In genomic region chr2:126661001-126661400, GRCh38 we compare ENCODE assay signal across 14 cellular contexts. TPM values are rescaled to one million over a fixed set of nuclear protein-coding genes. Genes with fewer than 3 reads are reported as not detected.
DNase-seq lines count a peak whose midpoint lies in the region; ATAC-seq and TF ChIP-seq lines count a peak whose summit lies in the region.
"Had no signal": no experiment of that assay in that cellular context is flagged by ENCODE, and none has a peak within 500 bp of the region (broad histone marks: within the 10 kb centered on the region; RNA-seq: fewer than 3 reads in every experiment).

No MANE protein-coding gene starts in this region.

- no peak for ATAC-seq in activated CD8-positive, alpha-beta T cell treated with anti-CD3 and anti-CD28 coated beads, Interleukin-2, amount 10 ng/mL, durations not matched to agents 7 days and 5 days
- ATAC-seq in thoracic aorta (ENCODE audit: insufficient number of reproducible peaks, low FRiP score, low read depth) (no peak), HG02763 (IDR thresholded peaks at IDR 0.05; ENCODE audit: unreplicated experiment) (no peak)
- ATAC-seq: mucosa of descending colon had no signal

- H3K27ac ChIP-seq in left ventricle myocardium inferior (replicated peaks) (peak overlapping the region; percentile 98), mesenchymal stem cell (ENCODE audit: low read length, poor library complexity, severe bottlenecking) (no peak overlapping the region), thoracic aorta (peak overlapping the region; percentile 29 to 50)
- H3K27ac ChIP-seq: SJCRH30 had no signal

- WGBS in mesenchymal stem cell: 84% methylated on average over 6 of the region's 6 CpGs

- TF ChIP-seq CTCF in left ventricle myocardium inferior (IDR thresholded peaks at IDR 0.05; ENCODE audit: borderline replicate concordance) (no peak), thoracic aorta (IDR thresholded peaks at IDR 0.05) (no peak)

- H3K4me3 ChIP-seq in left ventricle myocardium inferior (no peak overlapping the region), mesenchymal stem cell (ENCODE audit: insufficient read depth in 1 of 2, low read depth in 1 of 2, low read length in 2 of 2) (no peak overlapping the region), thoracic aorta (no peak overlapping the region)
- H3K4me3 ChIP-seq: breast epithelium, mucosa of descending colon, SJCRH30 had no signal

- H3K79me1 ChIP-seq in mesenchymal stem cell (replicated peaks; ENCODE audit: low read length, poor library complexity, severe bottlenecking): peaks cover 15% of the 10 kb centered on the region

- H3K4me1 Mint-ChIP-seq in activated CD8-positive, alpha-beta T cell treated with anti-CD3 and anti-CD28 coated beads, Interleukin-2, amount 10 ng/mL, durations not matched to agents 7 days and 5 days (ENCODE audit: low read depth): peaks cover 80% of the 10 kb centered on the region

- peaks cover 70% of the 10 kb centered on the region for H3K36me3 Mint-ChIP-seq in activated CD8-positive, alpha-beta T cell treated with anti-CD3 and anti-CD28 coated beads, Interleukin-2, amount 10 ng/mL, durations not matched to agents 7 days and 5 days (ENCODE audit: low read depth)

- CTCF ChIA-PET in activated CD8-positive, alpha-beta T cell treated with anti-CD3 and anti-CD28 coated beads, Interleukin-2, amount 10 ng/mL, durations not matched to agents 7 days and 5 days (lab: Charles Lee): interaction anchor here (1.5 to 1.7 kb wide), 2 partner anchors 116 to 133 kb away, joined by 4 to 5 read pairs; no protein-coding TSS in a partner anchor

- no peak overlapping the region for H2BK15ac ChIP-seq in mesenchymal stem cell (ENCODE audit: low read depth, poor library complexity, severe bottlenecking)

- H3K9me3 ChIP-seq in left ventricle myocardium inferior (replicated peaks) (no peaks in the 10 kb centered on the region), mesenchymal stem cell (ENCODE audit: control insufficient read depth, low read length) (no peaks in the 10 kb centered on the region), thoracic aorta (no peaks in the 10 kb centered on the region)
- H3K9me3 ChIP-seq: breast epithelium, mucosa of descending colon, SJCRH30 had no signal

- peak overlapping the region; percentile 95 for H3K27ac Mint-ChIP-seq in activated CD8-positive, alpha-beta T cell treated with anti-CD3 and anti-CD28 coated beads, Interleukin-2, amount 10 ng/mL, durations not matched to agents 7 days and 5 days

- no peak overlapping the region for H3K4me2 ChIP-seq in mesenchymal stem cell (ENCODE audit: low read length, poor library complexity, severe bottlenecking)

- no peak overlapping the region for H2BK5ac ChIP-seq in mesenchymal stem cell (ENCODE audit: low read depth, low read length, poor library complexity, severe bottlenecking)

- peak overlapping the region; percentile 85 to 96 for H2BK12ac ChIP-seq in mesenchymal stem cell (ENCODE audit: low read length in 2 of 2)

- no peak for DNase-seq in left ventricle myocardium inferior
- DNase-seq in cardiac septum (ENCODE audit: low spot score): no peak
- DNase-seq in activated CD8-positive, alpha-beta T cell treated with anti-CD3 and anti-CD28 coated beads, Interleukin-2, amount 10 ng/mL, durations not matched to agents 7 days and 5 days: no peak
- DNase-seq in mesenchymal stem cell: no peak
- DNase-seq in thoracic aorta (ENCODE audit: low spot score): no peak
- no peak for DNase-seq in iPS-NIHi7 (ENCODE audit: extremely low spot score)
- DNase-seq in anterior cingulate cortex (lab: John Stamatoyannopoulos, UW): no peak
- DNase-seq: mucosa of descending colon; NCI-H2171 treated with DMSO at 0.1 percent for 48 hours; SJCRH30; stimulated activated CD4-positive, alpha-beta T cell treated with anti-CD3 and anti-CD28 coated beads, Interleukin-1b, Interleukin-23, amount 100 ng/mL, for 48 hours had no signal

- H3K27me3 ChIP-seq in left ventricle myocardium inferior (ENCODE audit: low read depth): no peaks in the 10 kb centered on the region
- no peaks in the 10 kb centered on the region for H3K27me3 ChIP-seq in mesenchymal stem cell (ENCODE audit: control insufficient read depth in 1 of 2, insufficient read depth in 1 of 2, low read length in 2 of 2)
- no peaks in the 10 kb centered on the region for H3K27me3 ChIP-seq in thoracic aorta (replicated peaks; ENCODE audit: insufficient read depth)
- H3K27me3 ChIP-seq: breast epithelium, SJCRH30 had no signal

- no peaks in the 10 kb centered on the region for H3K27me3 Mint-ChIP-seq in activated CD8-positive, alpha-beta T cell treated with anti-CD3 and anti-CD28 coated beads, Interleukin-2, amount 10 ng/mL, durations not matched to agents 7 days and 5 days (ENCODE audit: low read depth)

- H3K23ac ChIP-seq in mesenchymal stem cell (ENCODE audit: low read length in 2 of 2): no peak overlapping the region

- H3K4me3 Mint-ChIP-seq in activated CD8-positive, alpha-beta T cell treated with anti-CD3 and anti-CD28 coated beads, Interleukin-2, amount 10 ng/mL, durations not matched to agents 7 days and 5 days: peak overlapping the region; percentile 6

- H4K8ac ChIP-seq in mesenchymal stem cell (ENCODE audit: low read length): peak overlapping the region; percentile 67

- peaks cover 100% of the 10 kb centered on the region for H3K4me1 ChIP-seq in left ventricle myocardium inferior
- H3K4me1 ChIP-seq in mesenchymal stem cell (ENCODE audit: control insufficient read depth, insufficient read depth, low read depth, low read length): peaks cover 46% of the 10 kb centered on the region
- peaks cover 41 to 90% of the 10 kb centered on the region in 2 donors for H3K4me1 ChIP-seq in thoracic aorta (ENCODE audit: control insufficient read depth in 1 of 2, low read depth in 2 of 2)

- peak overlapping the region; percentile 50 for H2BK120ac ChIP-seq in mesenchymal stem cell (ENCODE audit: low read depth, low read length)

- H3K9ac ChIP-seq in mesenchymal stem cell (ENCODE audit: low read length): no peak overlapping the region

- H3K14ac ChIP-seq in mesenchymal stem cell (ENCODE audit: low read length in 2 of 2): peak overlapping the region in 1 of 2 experiments; percentile 30

- intact Hi-C loops in left ventricle myocardium inferior (cut with micrococcal nuclease): no loop called here
- intact Hi-C loops in cardiac septum (cut with DNase I): no loop called here

- POLR2A ChIA-PET in activated CD8-positive, alpha-beta T cell treated with anti-CD3 and anti-CD28 coated beads, Interleukin-2, amount 10 ng/mL, durations not matched to agents 7 days and 5 days (lab: Charles Lee): no interaction called here

- H3K18ac ChIP-seq in mesenchymal stem cell (ENCODE audit: low read depth in 1 of 2, low read length in 2 of 2): peak overlapping the region; percentile 93 to 96

- H4K91ac ChIP-seq in mesenchymal stem cell (ENCODE audit: low read length): peak overlapping the region; percentile 94

- H3K36me3 ChIP-seq in left ventricle myocardium inferior (peaks cover 6% of the 10 kb centered on the region), mesenchymal stem cell (ENCODE audit: control insufficient read depth in 1 of 2, insufficient read depth in 2 of 2, low read depth in 1 of 2, low read length in 2 of 2) (peaks cover 9 to 32% of the 10 kb centered on the region in 2 experiments), thoracic aorta (no peaks in the 10 kb centered on the region)
- H3K36me3 ChIP-seq: breast epithelium, SJCRH30 had no signal

- H3K9me3 Mint-ChIP-seq in activated CD8-positive, alpha-beta T cell treated with anti-CD3 and anti-CD28 coated beads, Interleukin-2, amount 10 ng/mL, durations not matched to agents 7 days and 5 days (ENCODE audit: insufficient read depth): no peaks in the 10 kb centered on the region

- peak overlapping the region; percentile 62 to 75 for H3K4ac ChIP-seq in mesenchymal stem cell (ENCODE audit: low read depth in 1 of 2, low read length in 2 of 2)

- no peak overlapping the region for H2AK5ac ChIP-seq in mesenchymal stem cell (ENCODE audit: low read length, severe bottlenecking)

- H2AFZ ChIP-seq in mesenchymal stem cell (ENCODE audit: low read depth, low read length): no peak overlapping the region

RNA-seq across cellular contexts. Expression of gene GYPC, which starts 5.0 kb away (rescaled TPM):
- total RNA-seq in left ventricle myocardium inferior (98.8 TPM), cardiac septum (113 TPM), thoracic aorta (100 to 1,000 TPM; 123 to 185 TPM)
- total RNA-seq in activated CD8-positive, alpha-beta T cell treated with anti-CD3 and anti-CD28 coated beads, Interleukin-2, amount 10 ng/mL, durations not matched to agents 7 days and 5 days: 100 to 1,000 TPM; 163 to 168 TPM
- polyA plus RNA-seq in mesenchymal stem cell (2013, experiment 1 of 2): 199 TPM
- 195 TPM for polyA plus RNA-seq in mesenchymal stem cell (2013, experiment 2 of 2)
- polyA plus RNA-seq: keratinocyte had no signal
